ENCODE assay signal across 15 cellular contexts in the genomic region with DNA sequence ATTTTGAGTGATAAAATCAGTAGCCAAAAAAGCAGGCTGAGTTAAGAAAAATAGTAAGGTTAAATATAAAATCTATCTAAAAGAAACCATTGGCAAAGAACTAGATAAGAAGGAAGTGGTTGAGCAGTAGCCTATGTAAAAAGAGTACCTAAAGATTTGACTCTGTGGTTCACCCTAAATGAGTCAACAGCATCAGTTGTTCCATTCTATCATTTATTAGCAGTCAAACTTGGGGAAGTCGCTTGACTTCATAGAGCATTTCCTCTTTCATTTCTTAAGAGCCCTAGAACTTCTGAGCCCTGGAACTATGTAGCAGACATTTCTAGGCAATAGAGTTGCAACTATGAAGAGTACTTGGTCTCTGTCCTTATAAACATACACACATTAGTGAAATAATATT.
DNase-seq lines count a peak whose midpoint lies in the region; ATAC-seq and TF ChIP-seq lines count a peak whose summit lies in the region.
"Had no signal": no experiment of that assay in that cellular context is flagged by ENCODE, and none has a peak within 500 bp of the region (broad histone marks: within the 10 kb centered on the region; RNA-seq: fewer than 3 reads in every experiment).

No MANE protein-coding gene starts in this region.

- H3K36me3 Mint-ChIP-seq in GM23338 (ENCODE audit: low read depth) = peaks cover 38% of the 10 kb centered on the region

- H3K27ac ChIP-seq in GM23338 (ENCODE audit: low read depth) = no peak overlapping the region

- peaks cover 39% of the 10 kb centered on the region for H3K9me3 Mint-ChIP-seq in GM23338

- no peak for TF ChIP-seq CTCF in GM23338 (conservative IDR thresholded peaks at IDR 0.05; ENCODE audit: low read depth in 2 of 2)

- H3K27ac Mint-ChIP-seq in GM23338 = no peak overlapping the region
- H3K27ac Mint-ChIP-seq: activated naive CD4-positive, alpha-beta T cell treated with anti-CD3 and anti-CD28 coated beads, Interleukin-2, amount 50 U/mL, for 72 hours; T-helper 2 cell treated with Interferon-gamma antibody and Interleukin-4, amounts not matched to agents 5 μg/mL and 100 μg/mL, for 36 hours had no signal

- H3K4me1 Mint-ChIP-seq in GM23338 = peaks cover 10% of the 10 kb centered on the region; the same call in 2 of the 3 replicates

- H3K9me2 ChIP-seq in GM23338 (ENCODE audit: insufficient read depth) = peaks cover 11% of the 10 kb centered on the region; the same call in 1 of the 2 replicates

- no peaks in the 10 kb centered on the region for H4K20me1 ChIP-seq in GM23338 (replicated peaks; ENCODE audit: insufficient read depth)

- no peaks in the 10 kb centered on the region for H3K4me1 ChIP-seq in GM23338 (ENCODE audit: insufficient read depth)
- H3K4me1 ChIP-seq: BE2C had no signal

- peaks cover 3% of the 10 kb centered on the region for H3K27me3 Mint-ChIP-seq in GM23338 (ENCODE audit: insufficient read depth, low read depth, poor library complexity)

- no peak overlapping the region for H3K4me2 ChIP-seq in GM23338

- no peak overlapping the region for H3K4me3 ChIP-seq in GM23338

- ATAC-seq in GM18861 (IDR thresholded peaks at IDR 0.05; ENCODE audit: unreplicated experiment) = peak; percentile 100
- ATAC-seq in GM21737 (IDR thresholded peaks at IDR 0.05; ENCODE audit: unreplicated experiment) = peak; percentile 80
- peak; percentile 98 for ATAC-seq in HG03175 (IDR thresholded peaks at IDR 0.05; ENCODE audit: unreplicated experiment)
- no peak for ATAC-seq in GM23338

- no peaks in the 10 kb centered on the region for H3K79me2 ChIP-seq in GM23338 (replicated peaks; ENCODE audit: insufficient read depth)

- no peaks in the 10 kb centered on the region for H3K36me3 ChIP-seq in GM23338 (ENCODE audit: insufficient read depth)
- H3K36me3 ChIP-seq: BE2C had no signal

- no peaks in the 10 kb centered on the region for H3F3A ChIP-seq in GM23338 (replicated peaks; ENCODE audit: low read depth)

- DNase-seq in SIG-M5 (lab: John Stamatoyannopoulos, UW) (peak; percentile 83), GM23338 (ENCODE audit: low spot score) (no peak), DMS114 treated with DMSO at 0.1 percent for 48 hours (lab: John Stamatoyannopoulos, UW; ENCODE audit: unreplicated experiment) (no peak), occipital lobe (lab: John Stamatoyannopoulos, UW) (no peak)
- no peak for DNase-seq in stimulated activated CD4-positive, alpha-beta T cell treated with anti-CD3 and anti-CD28 coated beads, Interleukin-12 subunit alpha, Interleukin-12 subunit beta, amount 100 ng/mL, for 4 hours
- DNase-seq: BE2C; GF-D8; NCI-H187 treated with DMSO at 0.1 percent for 48 hours; stimulated activated CD4-positive, alpha-beta T cell treated with anti-CD3 and anti-CD28 coated beads, Interleukin-1b, Interleukin-23, amount 100 ng/mL, for 48 hours; stimulated activated naive CD4-positive, alpha-beta T cell had no signal

- no peaks in the 10 kb centered on the region for H3K27me3 ChIP-seq in GM23338 (ENCODE audit: insufficient read depth)
- H3K27me3 ChIP-seq: BE2C had no signal

- no peak overlapping the region for H2AFZ ChIP-seq in GM23338

- no peak overlapping the region for H3K4me3 Mint-ChIP-seq in GM23338
- H3K4me3 Mint-ChIP-seq: T-helper 2 cell treated with Interferon-gamma antibody and Interleukin-4, amounts not matched to agents 5 μg/mL and 100 μg/mL, for 36 hours had no signal

TF ChIP-seq in GM23338, 12 proteins besides CTCF, POLR2A, EP300 and RAD21 (continues in another document):
- TF ChIP-seq, protein P1, sequence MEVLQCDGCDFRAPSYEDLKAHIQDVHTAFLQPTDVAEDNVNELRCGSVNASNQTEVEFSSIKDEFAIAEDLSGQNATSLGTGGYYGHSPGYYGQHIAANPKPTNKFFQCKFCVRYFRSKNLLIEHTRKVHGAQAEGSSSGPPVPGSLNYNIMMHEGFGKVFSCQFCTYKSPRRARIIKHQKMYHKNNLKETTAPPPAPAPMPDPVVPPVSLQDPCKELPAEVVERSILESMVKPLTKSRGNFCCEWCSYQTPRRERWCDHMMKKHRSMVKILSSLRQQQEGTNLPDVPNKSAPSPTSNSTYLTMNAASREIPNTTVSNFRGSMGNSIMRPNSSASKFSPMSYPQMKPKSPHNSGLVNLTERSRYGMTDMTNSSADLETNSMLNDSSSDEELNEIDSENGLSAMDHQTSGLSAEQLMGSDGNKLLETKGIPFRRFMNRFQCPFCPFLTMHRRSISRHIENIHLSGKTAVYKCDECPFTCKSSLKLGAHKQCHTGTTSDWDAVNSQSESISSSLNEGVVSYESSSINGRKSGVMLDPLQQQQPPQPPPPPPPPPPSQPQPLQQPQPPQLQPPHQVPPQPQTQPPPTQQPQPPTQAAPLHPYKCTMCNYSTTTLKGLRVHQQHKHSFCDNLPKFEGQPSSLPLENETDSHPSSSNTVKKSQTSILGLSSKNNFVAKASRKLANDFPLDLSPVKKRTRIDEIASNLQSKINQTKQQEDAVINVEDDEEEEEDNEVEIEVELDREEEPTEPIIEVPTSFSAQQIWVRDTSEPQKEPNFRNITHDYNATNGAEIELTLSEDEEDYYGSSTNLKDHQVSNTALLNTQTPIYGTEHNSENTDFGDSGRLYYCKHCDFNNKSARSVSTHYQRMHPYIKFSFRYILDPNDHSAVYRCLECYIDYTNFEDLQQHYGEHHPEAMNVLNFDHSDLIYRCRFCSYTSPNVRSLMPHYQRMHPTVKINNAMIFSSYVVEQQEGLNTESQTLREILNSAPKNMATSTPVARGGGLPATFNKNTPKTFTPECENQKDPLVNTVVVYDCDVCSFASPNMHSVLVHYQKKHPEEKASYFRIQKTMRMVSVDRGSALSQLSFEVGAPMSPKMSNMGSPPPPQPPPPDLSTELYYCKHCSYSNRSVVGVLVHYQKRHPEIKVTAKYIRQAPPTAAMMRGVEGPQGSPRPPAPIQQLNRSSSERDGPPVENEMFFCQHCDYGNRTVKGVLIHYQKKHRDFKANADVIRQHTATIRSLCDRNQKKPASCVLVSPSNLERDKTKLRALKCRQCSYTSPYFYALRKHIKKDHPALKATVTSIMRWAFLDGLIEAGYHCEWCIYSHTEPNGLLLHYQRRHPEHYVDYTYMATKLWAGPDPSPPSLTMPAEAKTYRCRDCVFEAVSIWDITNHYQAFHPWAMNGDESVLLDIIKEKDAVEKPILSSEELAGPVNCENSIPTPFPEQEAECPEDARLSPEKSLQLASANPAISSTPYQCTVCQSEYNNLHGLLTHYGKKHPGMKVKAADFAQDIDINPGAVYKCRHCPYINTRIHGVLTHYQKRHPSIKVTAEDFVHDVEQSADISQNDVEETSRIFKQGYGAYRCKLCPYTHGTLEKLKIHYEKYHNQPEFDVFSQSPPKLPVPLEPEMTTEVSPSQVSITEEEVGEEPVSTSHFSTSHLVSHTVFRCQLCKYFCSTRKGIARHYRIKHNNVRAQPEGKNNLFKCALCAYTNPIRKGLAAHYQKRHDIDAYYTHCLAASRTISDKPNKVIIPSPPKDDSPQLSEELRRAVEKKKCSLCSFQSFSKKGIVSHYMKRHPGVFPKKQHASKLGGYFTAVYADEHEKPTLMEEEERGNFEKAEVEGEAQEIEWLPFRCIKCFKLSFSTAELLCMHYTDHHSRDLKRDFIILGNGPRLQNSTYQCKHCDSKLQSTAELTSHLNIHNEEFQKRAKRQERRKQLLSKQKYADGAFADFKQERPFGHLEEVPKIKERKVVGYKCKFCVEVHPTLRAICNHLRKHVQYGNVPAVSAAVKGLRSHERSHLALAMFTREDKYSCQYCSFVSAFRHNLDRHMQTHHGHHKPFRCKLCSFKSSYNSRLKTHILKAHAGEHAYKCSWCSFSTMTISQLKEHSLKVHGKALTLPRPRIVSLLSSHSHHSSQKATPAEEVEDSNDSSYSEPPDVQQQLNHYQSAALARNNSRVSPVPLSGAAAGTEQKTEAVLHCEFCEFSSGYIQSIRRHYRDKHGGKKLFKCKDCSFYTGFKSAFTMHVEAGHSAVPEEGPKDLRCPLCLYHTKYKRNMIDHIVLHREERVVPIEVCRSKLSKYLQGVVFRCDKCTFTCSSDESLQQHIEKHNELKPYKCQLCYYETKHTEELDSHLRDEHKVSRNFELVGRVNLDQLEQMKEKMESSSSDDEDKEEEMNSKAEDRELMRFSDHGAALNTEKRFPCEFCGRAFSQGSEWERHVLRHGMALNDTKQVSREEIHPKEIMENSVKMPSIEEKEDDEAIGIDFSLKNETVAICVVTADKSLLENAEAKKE (CRISPR knock-in tag; IDR thresholded peaks at IDR 0.05) = no peak
- TF ChIP-seq CREB1 (CRISPR knock-in tag; IDR thresholded peaks at IDR 0.05; ENCODE audit: low read depth) (no peak), ZNF331 (CRISPR knock-in tag; IDR thresholded peaks at IDR 0.05; ENCODE audit: low read depth) (no peak), STAT1 (IDR thresholded peaks at IDR 0.05; ENCODE audit: unreplicated experiment) (no peak)
- TF ChIP-seq, protein P2, sequence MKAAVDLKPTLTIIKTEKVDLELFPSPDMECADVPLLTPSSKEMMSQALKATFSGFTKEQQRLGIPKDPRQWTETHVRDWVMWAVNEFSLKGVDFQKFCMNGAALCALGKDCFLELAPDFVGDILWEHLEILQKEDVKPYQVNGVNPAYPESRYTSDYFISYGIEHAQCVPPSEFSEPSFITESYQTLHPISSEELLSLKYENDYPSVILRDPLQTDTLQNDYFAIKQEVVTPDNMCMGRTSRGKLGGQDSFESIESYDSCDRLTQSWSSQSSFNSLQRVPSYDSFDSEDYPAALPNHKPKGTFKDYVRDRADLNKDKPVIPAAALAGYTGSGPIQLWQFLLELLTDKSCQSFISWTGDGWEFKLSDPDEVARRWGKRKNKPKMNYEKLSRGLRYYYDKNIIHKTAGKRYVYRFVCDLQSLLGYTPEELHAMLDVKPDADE (IDR thresholded peaks at IDR 0.05) = no peak
